1 cellular context compared by ENCODE assay signal in genomic region chr12:100279159-100279558, GRCh38.
TF ChIP-seq lines count a peak whose summit lies in the region.

No MANE protein-coding gene starts in this region.

TF ChIP-seq in HepG2, 621 proteins besides CTCF, POLR2A, EP300 and RAD21:
- TF ChIP-seq ZNF496 (CRISPR knock-in tag; IDR thresholded peaks at IDR 0.05; ENCODE audit: insufficient replicate concordance) (no peak), JUNB (CRISPR knock-in tag; IDR thresholded peaks at IDR 0.05; ENCODE audit: borderline replicate concordance) (no peak), MTF1 (CRISPR knock-in tag; IDR thresholded peaks at IDR 0.05) (no peak), ZBTB33 (CRISPR knock-in tag; IDR thresholded peaks at IDR 0.05) (0 out of 2 replicates have a peak, but pooled peaks have one; percentile 24), MED13 (CRISPR knock-in tag; IDR thresholded peaks at IDR 0.05) (no peak)
